ENCODE assay signal across 14 cellular contexts in the genomic region with DNA sequence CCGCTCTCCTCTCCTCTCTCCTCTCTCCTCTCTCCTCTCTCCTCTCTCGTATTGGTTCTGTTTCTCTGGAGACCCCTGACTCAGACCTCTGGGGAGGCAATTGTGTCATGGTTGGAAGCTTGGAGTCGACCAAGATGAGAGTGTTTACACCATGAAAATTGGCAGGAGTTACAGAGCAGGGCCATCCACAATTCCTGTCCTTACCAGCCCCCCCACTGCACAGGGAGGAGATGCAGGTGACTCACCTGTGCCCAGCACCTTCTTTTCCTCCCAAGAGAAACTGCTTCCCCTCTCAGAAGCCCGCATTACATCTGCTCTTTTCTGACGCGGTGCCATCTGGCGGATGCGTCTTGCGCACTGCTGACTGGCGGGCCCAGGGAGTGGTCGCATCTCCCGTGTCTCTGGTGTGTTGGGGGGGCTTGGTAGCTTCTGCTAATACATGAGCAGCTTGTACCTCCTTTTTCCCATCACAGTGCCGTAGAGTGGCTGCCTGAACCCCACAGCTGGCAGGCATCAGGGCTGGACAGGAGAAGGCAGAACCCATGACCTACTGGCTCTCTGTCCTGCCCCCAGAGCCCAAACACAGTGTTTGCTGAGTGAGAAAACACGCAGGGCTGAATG. TPM values are rescaled to one million over a fixed set of nuclear protein-coding genes. Genes with fewer than 3 reads are reported as not detected.
"Had no signal": no experiment of that assay in that cellular context is flagged by ENCODE, and none has a peak within 500 bp of the region (broad histone marks: within the 10 kb centered on the region; RNA-seq: fewer than 3 reads in every experiment).

No MANE protein-coding gene starts in this region.

- H3K27ac ChIP-seq: adrenal gland, cardiac muscle cell, thoracic aorta, uterus, VCaP had no signal

- H3K36me3 ChIP-seq: adrenal gland, cardiac muscle cell, thoracic aorta, uterus had no signal

- H3K4me1 ChIP-seq: adrenal gland, uterus had no signal

- H3K4me3 ChIP-seq: adrenal gland, cardiac muscle cell, lung, thoracic aorta, uterus had no signal

- ATAC-seq: sciatic nerve had no signal

- H3K9me3 ChIP-seq: adrenal gland, thoracic aorta, uterus had no signal

- DNase-seq: activated CD4-positive, alpha-beta T cell treated with anti-CD3 and anti-CD28 coated beads for 1 hour; activated CD4-positive, alpha-beta T cell treated with anti-CD3 and anti-CD28 coated beads, Interleukin-2, amount 50 U/mL, for 4 hours; foreskin melanocyte; kidney glomerular epithelial cell; stimulated activated CD4-positive, alpha-beta T cell treated with anti-CD3 and anti-CD28 coated beads, Interleukin-1b, Interleukin-23, amount 100 ng/mL, for 48 hours; T-helper 1 cell; uterus had no signal

- H3K27me3 ChIP-seq: adrenal gland, cardiac muscle cell, uterus had no signal

RNA-seq across cellular contexts. Expression of gene GPR78, which starts 31.4 kb away (rescaled TPM):
- total RNA-seq: neural crest cell, thoracic aorta had no signal

RNA-seq across cellular contexts. Expression of gene CPZ, which starts 43.7 kb away (rescaled TPM):
- total RNA-seq: neural crest cell had no signal
